ENCODE assay signal across 8 cellular contexts in the genomic region with DNA sequence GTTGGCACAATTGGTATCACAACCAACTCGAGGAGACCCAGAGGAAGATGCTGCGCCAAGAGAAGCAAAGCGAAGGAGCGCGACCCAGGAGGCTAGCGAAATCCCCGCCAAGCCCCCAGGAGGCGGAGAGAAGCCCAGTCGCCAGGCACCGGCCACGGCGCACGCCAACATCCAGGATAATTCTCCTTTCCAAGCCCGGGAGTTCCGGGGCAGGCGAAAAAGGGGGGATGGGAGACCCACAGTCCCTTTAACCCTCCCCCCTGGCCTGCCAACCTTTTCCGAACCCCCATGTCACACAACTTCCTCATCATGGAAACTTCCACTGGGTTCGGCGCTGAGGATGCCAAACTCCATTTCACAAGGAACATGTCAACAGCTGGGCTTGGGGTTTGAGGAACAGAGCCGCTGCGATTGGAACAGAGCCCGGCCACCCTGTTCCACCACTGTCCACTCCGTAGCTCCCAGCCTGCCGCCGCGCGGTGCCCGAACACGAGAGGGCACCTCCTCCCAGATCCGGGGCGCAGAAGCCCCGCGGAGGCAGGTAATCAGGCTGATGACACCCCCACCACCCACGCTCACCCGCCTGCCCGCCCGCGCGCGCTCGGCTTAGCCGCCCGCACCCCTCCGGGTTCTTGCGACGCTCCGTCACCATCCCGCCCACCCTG. TPM values are rescaled to one million over a fixed set of nuclear protein-coding genes. Genes with fewer than 3 reads are reported as not detected.
DNase-seq lines count a peak whose midpoint lies in the region; ATAC-seq and TF ChIP-seq lines count a peak whose summit lies in the region.

No MANE protein-coding gene starts in this region.

- intact Hi-C loops in activated CD4-positive, alpha-beta T cell treated with anti-CD3 and anti-CD28 coated beads for 36 hours (cut with DNase I, micrococcal nuclease), result loop anchor here (10.0 kb wide), 2 partner anchors 489 to 499 kb away; no protein-coding TSS in a partner anchor

- POLR2A ChIA-PET in activated CD4-positive, alpha-beta T cell treated with anti-CD3 and anti-CD28 coated beads for 36 hours (lab: Charles Lee), result no interaction called here
- POLR2A ChIA-PET in activated CD4-positive, alpha-beta T cell treated with anti-CD3 and anti-CD28 coated beads, Interleukin-2, amount 10 ng/mL, durations not matched to agents 7 days and 5 days (lab: Charles Lee), result no interaction called here

- CTCF ChIA-PET in activated CD4-positive, alpha-beta T cell treated with anti-CD3 and anti-CD28 coated beads for 36 hours (lab: Charles Lee), result no interaction called here
- CTCF ChIA-PET in activated CD4-positive, alpha-beta T cell treated with anti-CD3 and anti-CD28 coated beads, Interleukin-2, amount 10 ng/mL, durations not matched to agents 7 days and 5 days (lab: Charles Lee), result no interaction called here

- H3K27me3 Mint-ChIP-seq in activated CD4-positive, alpha-beta T cell treated with anti-CD3 and anti-CD28 coated beads for 36 hours, result peaks cover 51% of the 10 kb centered on the region
- H3K27me3 Mint-ChIP-seq in activated CD4-positive, alpha-beta T cell treated with anti-CD3 and anti-CD28 coated beads, Interleukin-2, amount 10 ng/mL, durations not matched to agents 7 days and 5 days, result peaks cover 52% of the 10 kb centered on the region

- in situ Hi-C loops in astrocyte of the spinal cord (cut with HindIII; ENCODE audit: low sequenced_read_pairs), result no loop called here

- no peak for TF ChIP-seq CTCF in astrocyte of the spinal cord (IDR thresholded peaks at IDR 0.05; ENCODE audit: low read depth, low read length)

- no peaks in the 10 kb centered on the region for H3K9me3 Mint-ChIP-seq in activated CD4-positive, alpha-beta T cell treated with anti-CD3 and anti-CD28 coated beads for 36 hours (ENCODE audit: low read depth)
- H3K9me3 Mint-ChIP-seq in activated CD4-positive, alpha-beta T cell treated with anti-CD3 and anti-CD28 coated beads, Interleukin-2, amount 10 ng/mL, durations not matched to agents 7 days and 5 days, result no peaks in the 10 kb centered on the region

- peak; percentile 7 for DNase-seq in activated CD4-positive, alpha-beta T cell treated with anti-CD3 and anti-CD28 coated beads for 36 hours
- DNase-seq in activated CD4-positive, alpha-beta T cell treated with anti-CD3 and anti-CD28 coated beads, Interleukin-2, amount 10 ng/mL, durations not matched to agents 7 days and 5 days, result no peak
- DNase-seq in astrocyte of the spinal cord (ENCODE audit: low read depth, low spot score) (no peak), retina (peak; percentile 87), OCI-M2 (lab: John Stamatoyannopoulos, UW; ENCODE audit: unreplicated experiment) (no peak)

- H3K36me3 Mint-ChIP-seq in activated CD4-positive, alpha-beta T cell treated with anti-CD3 and anti-CD28 coated beads for 36 hours (ENCODE audit: low read depth), result no peaks in the 10 kb centered on the region
- H3K36me3 Mint-ChIP-seq in activated CD4-positive, alpha-beta T cell treated with anti-CD3 and anti-CD28 coated beads, Interleukin-2, amount 10 ng/mL, durations not matched to agents 7 days and 5 days (ENCODE audit: low read depth), result no peaks in the 10 kb centered on the region

- H3K4me3 ChIP-seq in astrocyte of the spinal cord (ENCODE audit: low read depth, low read length) (peak overlapping the region; percentile 48), iPS-11a (ENCODE audit: low read depth, low read length) (peak overlapping the region; percentile 73)

- no peak overlapping the region for H3K27ac Mint-ChIP-seq in activated CD4-positive, alpha-beta T cell treated with anti-CD3 and anti-CD28 coated beads for 36 hours
- no peak overlapping the region for H3K27ac Mint-ChIP-seq in activated CD4-positive, alpha-beta T cell treated with anti-CD3 and anti-CD28 coated beads, Interleukin-2, amount 10 ng/mL, durations not matched to agents 7 days and 5 days

- peaks cover 2% of the 10 kb centered on the region for H3K4me1 Mint-ChIP-seq in activated CD4-positive, alpha-beta T cell treated with anti-CD3 and anti-CD28 coated beads for 36 hours
- peaks cover 1% of the 10 kb centered on the region for H3K4me1 Mint-ChIP-seq in activated CD4-positive, alpha-beta T cell treated with anti-CD3 and anti-CD28 coated beads, Interleukin-2, amount 10 ng/mL, durations not matched to agents 7 days and 5 days

- H3K4me3 Mint-ChIP-seq in activated CD4-positive, alpha-beta T cell treated with anti-CD3 and anti-CD28 coated beads for 36 hours, result no peak overlapping the region
- H3K4me3 Mint-ChIP-seq in activated CD4-positive, alpha-beta T cell treated with anti-CD3 and anti-CD28 coated beads, Interleukin-2, amount 10 ng/mL, durations not matched to agents 7 days and 5 days, result no peak overlapping the region

- no peak for ATAC-seq in activated CD4-positive, alpha-beta T cell treated with anti-CD3 and anti-CD28 coated beads for 36 hours
- ATAC-seq in GM19324 (IDR thresholded peaks at IDR 0.05; ENCODE audit: low FRiP score, unreplicated experiment), result no peak
- no peak for ATAC-seq in GM18909 (IDR thresholded peaks at IDR 0.05; ENCODE audit: poor library complexity, unreplicated experiment)

RNA-seq across cellular contexts. Expression of gene THRB, which starts 0.6 kb away (rescaled TPM):
- not detected for total RNA-seq in activated CD4-positive, alpha-beta T cell treated with anti-CD3 and anti-CD28 coated beads for 36 hours
- not detected for total RNA-seq in activated CD4-positive, alpha-beta T cell treated with anti-CD3 and anti-CD28 coated beads, Interleukin-2, amount 10 ng/mL, durations not matched to agents 7 days and 5 days

Comparison
In these comparisons a context has a peak if more than half of its experiments do, and no peak if none do; other contexts are left out.
1. DNase-seq: peak in activated CD4-positive, alpha-beta T cell treated with anti-CD3 and anti-CD28 coated beads for 36 hours (single experiment) and retina (single experiment); none in activated CD4-positive, alpha-beta T cell treated with anti-CD3 and anti-CD28 coated beads, Interleukin-2, amount 10 ng/mL, durations not matched to agents 7 days and 5 days (single experiment), astrocyte of the spinal cord (single experiment) and OCI-M2 (single experiment).